7 cellular contexts compared by ENCODE assay signal in genomic region chr17:8225813-8226535, GRCh38. TPM values are rescaled to one million over a fixed set of nuclear protein-coding genes. Genes with fewer than 3 reads are reported as not detected.
DNase-seq lines count a peak whose midpoint lies in the region; ATAC-seq and TF ChIP-seq lines count a peak whose summit lies in the region.

No MANE protein-coding gene starts in this region.

- peaks cover 32% of the 10 kb centered on the region for H3K36me3 Mint-ChIP-seq in glutamatergic neuron (ENCODE audit: unreplicated experiment)

- H3K36me3 ChIP-seq in HAP-1 (replicated peaks) (peaks cover 39% of the 10 kb centered on the region), Panc1 (ENCODE audit: control insufficient read depth, insufficient read depth, low read length) (peaks cover 2% of the 10 kb centered on the region; the same call in 1 of the 2 replicates), rectal smooth muscle tissue (ENCODE audit: control insufficient read depth, insufficient read depth, low read length) (peaks cover 34% of the 10 kb centered on the region)

- H3K9me3 ChIP-seq in HAP-1 (no peaks in the 10 kb centered on the region), Panc1 (ENCODE audit: control insufficient read depth, insufficient read depth, low read depth, low read length) (no peaks in the 10 kb centered on the region)

- no TSS peak for BruUV-seq in Panc1 (replicated peaks; lab: Mats Ljungman, UMichigan)

- in situ Hi-C loops in HAP-1 (cut with MboI; ENCODE audit: low sequenced_read_pairs): no loop called here
- in situ Hi-C loops in Panc1 (cut with HindIII; ENCODE audit: low pct_unique_long_range_greater_than_20kb, low sequenced_read_pairs): no loop called here

- peak; percentile 17 for ATAC-seq in Panc1
- no peak for ATAC-seq in GM21515 (IDR thresholded peaks at IDR 0.05; ENCODE audit: unreplicated experiment)
- ATAC-seq in GM18861 (IDR thresholded peaks at IDR 0.05; ENCODE audit: unreplicated experiment): no peak

- peak overlapping the region; percentile 37 for H3K4me3 ChIP-seq in HAP-1
- H3K4me3 ChIP-seq in Panc1 (ENCODE audit: low read depth in 2 of 2, low read length in 2 of 2): peak overlapping the region; percentile 49 to 54
- H3K4me3 ChIP-seq in rectal smooth muscle tissue (ENCODE audit: low read length): peak overlapping the region; percentile 49

- no peak overlapping the region for H3K9ac ChIP-seq in rectal smooth muscle tissue (ENCODE audit: low read length)

- POLR2A ChIA-PET in Panc1 (lab: Charles Lee): no interaction called here

- DNase-seq in HAP-1 (ENCODE audit: low spot score in 2 of 2) (peak; percentile 81 to 90), Panc1 (ENCODE audit: low read depth, low spot score) (peak; percentile 93), glutamatergic neuron (peak; percentile 65)
- peak; percentile 13 to 38 (median 30) for DNase-seq in activated naive CD4-positive, alpha-beta T cell (lab: John Stamatoyannopoulos, UW)

- H3K27me3 Mint-ChIP-seq in glutamatergic neuron (ENCODE audit: unreplicated experiment): peaks cover 43% of the 10 kb centered on the region

- H3K4me1 Mint-ChIP-seq in glutamatergic neuron (ENCODE audit: low read depth, unreplicated experiment): peaks cover 9% of the 10 kb centered on the region

- H3K27ac Mint-ChIP-seq in glutamatergic neuron (ENCODE audit: unreplicated experiment): peak overlapping the region; percentile 89

- CTCF ChIA-PET in Panc1 (lab: Charles Lee): no interaction called here

- intact Hi-C loops in Panc1 (cut with micrococcal nuclease; ENCODE audit: unreplicated experiment): loop anchor here (10.0 kb wide), 1 partner anchor 101 kb away; the partner anchor contains the start of gene HES7

- peak overlapping the region; percentile 93 for H3K27ac ChIP-seq in Panc1 (ENCODE audit: low read length)
- peak overlapping the region; percentile 56 for H3K27ac ChIP-seq in rectal smooth muscle tissue (ENCODE audit: low read depth, low read length)

- H3K9me3 Mint-ChIP-seq in glutamatergic neuron (ENCODE audit: unreplicated experiment): peaks cover 57% of the 10 kb centered on the region

- TF ChIP-seq CTCF in Panc1 (IDR thresholded peaks at IDR 0.05): no peak
- TF ChIP-seq CTCF in glutamatergic neuron (IDR thresholded peaks at IDR 0.05; ENCODE audit: partially characterized antibody, unreplicated experiment): no peak

- H3K4me3 Mint-ChIP-seq in glutamatergic neuron (ENCODE audit: unreplicated experiment): peak overlapping the region; percentile 80

- H3K4me1 ChIP-seq in HAP-1 (peaks cover 16% of the 10 kb centered on the region), Panc1 (ENCODE audit: control insufficient read depth, insufficient read depth, low read length) (peaks cover 16% of the 10 kb centered on the region), rectal smooth muscle tissue (ENCODE audit: control insufficient read depth, insufficient read depth, low read length) (peaks cover 13% of the 10 kb centered on the region)

- H3K27me3 ChIP-seq in HAP-1 (ENCODE audit: low read depth) (no peaks in the 10 kb centered on the region), Panc1 (ENCODE audit: control insufficient read depth, insufficient read depth, low read length) (no peaks in the 10 kb centered on the region), rectal smooth muscle tissue (ENCODE audit: control insufficient read depth, insufficient read depth, low read length) (no peaks in the 10 kb centered on the region)

RNA-seq across cellular contexts. Expression of gene AURKB, which starts 15.6 kb away (rescaled TPM):
- total RNA-seq in Panc1 (2021; ENCODE audit: unreplicated experiment): 85.8 TPM
- 31.8 TPM for polyA plus RNA-seq in Panc1 (2012; ENCODE audit: insufficient read length)
- total RNA-seq in glutamatergic neuron (ENCODE audit: unreplicated experiment): 17.3 TPM

RNA-seq across cellular contexts. Expression of gene CTC1, which starts 21.9 kb away (rescaled TPM):
- total RNA-seq in Panc1 (2021; ENCODE audit: unreplicated experiment) (34.2 TPM), glutamatergic neuron (ENCODE audit: unreplicated experiment) (85.3 TPM)
- 29.6 TPM for polyA plus RNA-seq in Panc1 (2012; ENCODE audit: insufficient read length)

RNA-seq across cellular contexts. Expression of gene PFAS, which starts 23.1 kb away (rescaled TPM):
- total RNA-seq in Panc1 (2021; ENCODE audit: unreplicated experiment) (73.0 TPM), glutamatergic neuron (ENCODE audit: unreplicated experiment) (74.6 TPM)
- polyA plus RNA-seq in Panc1 (2012; ENCODE audit: insufficient read length): 46.2 TPM

RNA-seq across cellular contexts. Expression of gene BORCS6, which starts 36.0 kb away (rescaled TPM):
- total RNA-seq in Panc1 (2021; ENCODE audit: unreplicated experiment) (9.3 TPM), glutamatergic neuron (ENCODE audit: unreplicated experiment) (14.2 TPM)
- polyA plus RNA-seq in Panc1 (2012; ENCODE audit: insufficient read length): 11.5 TPM

RNA-seq across cellular contexts. Expression of gene TMEM107, which starts 49.8 kb away (rescaled TPM):
- total RNA-seq in Panc1 (2021; ENCODE audit: unreplicated experiment) (10.6 TPM), glutamatergic neuron (ENCODE audit: unreplicated experiment) (12.8 TPM)
- 8.1 TPM for polyA plus RNA-seq in Panc1 (2012; ENCODE audit: insufficient read length)

Comparison
In these comparisons a context has a peak if more than half of its experiments do, and no peak if none do; other contexts are left out.
1. DNase-seq: peak in every context shown above with its lines; median percentile 93 in Panc1; 86 in HAP-1; 65 in glutamatergic neuron; 30 in activated naive CD4-positive, alpha-beta T cell.